ENCODE assay signal across 1 cellular context in the genomic region with DNA sequence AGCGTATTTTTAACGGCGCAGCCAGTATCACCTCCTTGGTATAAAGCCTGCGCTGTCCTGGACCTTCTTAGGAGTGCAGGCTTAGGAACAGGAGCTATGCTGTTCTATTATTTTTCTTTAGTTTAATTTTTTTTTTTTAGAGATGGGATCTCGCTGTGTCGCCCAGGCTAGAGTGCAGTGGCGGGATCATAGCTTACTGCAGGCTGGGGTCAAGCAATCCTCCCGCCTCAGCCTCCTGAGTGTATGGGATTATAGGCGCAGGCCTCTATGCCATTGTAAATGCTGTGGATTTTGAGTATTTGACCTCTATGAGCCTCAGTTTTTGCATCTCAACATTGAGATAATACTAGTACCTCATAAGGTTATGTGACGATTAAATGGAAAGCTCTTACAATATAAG.
A peak's percentile ranks its signal among the peaks of the same experiment; 100 is the strongest.
TF ChIP-seq lines count a peak whose summit lies in the region.

No MANE protein-coding gene starts in this region.

TF ChIP-seq in K562, 482 proteins besides CTCF, POLR2A, EP300 and RAD21:
- 0 out of 2 replicates have a peak, but pooled peaks have one; percentile 4 for TF ChIP-seq ARID2 (IDR thresholded peaks at IDR 0.05)
- no peak for TF ChIP-seq ZNF431 (CRISPR knock-in tag; IDR thresholded peaks at IDR 0.05)
- peak; percentile 90 for TF ChIP-seq ZNF121 (CRISPR knock-in tag; conservative IDR thresholded peaks at IDR 0.05)
- TF ChIP-seq, protein P1, sequence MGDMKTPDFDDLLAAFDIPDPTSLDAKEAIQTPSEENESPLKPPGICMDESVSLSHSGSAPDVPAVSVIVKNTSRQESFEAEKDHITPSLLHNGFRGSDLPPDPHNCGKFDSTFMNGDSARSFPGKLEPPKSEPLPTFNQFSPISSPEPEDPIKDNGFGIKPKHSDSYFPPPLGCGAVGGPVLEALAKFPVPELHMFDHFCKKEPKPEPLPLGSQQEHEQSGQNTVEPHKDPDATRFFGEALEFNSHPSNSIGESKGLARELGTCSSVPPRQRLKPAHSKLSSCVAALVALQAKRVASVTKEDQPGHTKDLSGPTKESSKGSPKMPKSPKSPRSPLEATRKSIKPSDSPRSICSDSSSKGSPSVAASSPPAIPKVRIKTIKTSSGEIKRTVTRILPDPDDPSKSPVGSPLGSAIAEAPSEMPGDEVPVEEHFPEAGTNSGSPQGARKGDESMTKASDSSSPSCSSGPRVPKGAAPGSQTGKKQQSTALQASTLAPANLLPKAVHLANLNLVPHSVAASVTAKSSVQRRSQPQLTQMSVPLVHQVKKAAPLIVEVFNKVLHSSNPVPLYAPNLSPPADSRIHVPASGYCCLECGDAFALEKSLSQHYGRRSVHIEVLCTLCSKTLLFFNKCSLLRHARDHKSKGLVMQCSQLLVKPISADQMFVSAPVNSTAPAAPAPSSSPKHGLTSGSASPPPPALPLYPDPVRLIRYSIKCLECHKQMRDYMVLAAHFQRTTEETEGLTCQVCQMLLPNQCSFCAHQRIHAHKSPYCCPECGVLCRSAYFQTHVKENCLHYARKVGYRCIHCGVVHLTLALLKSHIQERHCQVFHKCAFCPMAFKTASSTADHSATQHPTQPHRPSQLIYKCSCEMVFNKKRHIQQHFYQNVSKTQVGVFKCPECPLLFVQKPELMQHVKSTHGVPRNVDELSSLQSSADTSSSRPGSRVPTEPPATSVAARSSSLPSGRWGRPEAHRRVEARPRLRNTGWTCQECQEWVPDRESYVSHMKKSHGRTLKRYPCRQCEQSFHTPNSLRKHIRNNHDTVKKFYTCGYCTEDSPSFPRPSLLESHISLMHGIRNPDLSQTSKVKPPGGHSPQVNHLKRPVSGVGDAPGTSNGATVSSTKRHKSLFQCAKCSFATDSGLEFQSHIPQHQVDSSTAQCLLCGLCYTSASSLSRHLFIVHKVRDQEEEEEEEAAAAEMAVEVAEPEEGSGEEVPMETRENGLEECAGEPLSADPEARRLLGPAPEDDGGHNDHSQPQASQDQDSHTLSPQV (IDR thresholded peaks at IDR 0.05), result 0 out of 2 replicates have a peak, but pooled peaks have one; percentile 14
- TF ChIP-seq NRF1 (conservative IDR thresholded peaks at IDR 0.05 in 1 of 2, IDR thresholded peaks at IDR 0.05 in 1 of 2), result no peak
- no peak for TF ChIP-seq KHSRP (IDR thresholded peaks at IDR 0.05)
- TF ChIP-seq EZH2 (IDR thresholded peaks at IDR 0.05; ENCODE audit: borderline replicate concordance, low read depth, low read length), result no peak
- no peak for TF ChIP-seq SIN3A (IDR thresholded peaks at IDR 0.05; ENCODE audit: borderline replicate concordance in 2 of 2, control insufficient read depth in 1 of 2, low read depth in 2 of 2, low read length in 2 of 2)
- TF ChIP-seq, protein P2, sequence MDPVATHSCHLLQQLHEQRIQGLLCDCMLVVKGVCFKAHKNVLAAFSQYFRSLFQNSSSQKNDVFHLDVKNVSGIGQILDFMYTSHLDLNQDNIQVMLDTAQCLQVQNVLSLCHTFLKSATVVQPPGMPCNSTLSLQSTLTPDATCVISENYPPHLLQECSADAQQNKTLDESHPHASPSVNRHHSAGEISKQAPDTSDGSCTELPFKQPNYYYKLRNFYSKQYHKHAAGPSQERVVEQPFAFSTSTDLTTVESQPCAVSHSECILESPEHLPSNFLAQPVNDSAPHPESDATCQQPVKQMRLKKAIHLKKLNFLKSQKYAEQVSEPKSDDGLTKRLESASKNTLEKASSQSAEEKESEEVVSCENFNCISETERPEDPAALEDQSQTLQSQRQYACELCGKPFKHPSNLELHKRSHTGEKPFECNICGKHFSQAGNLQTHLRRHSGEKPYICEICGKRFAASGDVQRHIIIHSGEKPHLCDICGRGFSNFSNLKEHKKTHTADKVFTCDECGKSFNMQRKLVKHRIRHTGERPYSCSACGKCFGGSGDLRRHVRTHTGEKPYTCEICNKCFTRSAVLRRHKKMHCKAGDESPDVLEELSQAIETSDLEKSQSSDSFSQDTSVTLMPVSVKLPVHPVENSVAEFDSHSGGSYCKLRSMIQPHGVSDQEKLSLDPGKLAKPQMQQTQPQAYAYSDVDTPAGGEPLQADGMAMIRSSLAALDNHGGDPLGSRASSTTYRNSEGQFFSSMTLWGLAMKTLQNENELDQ (CRISPR knock-in tag; IDR thresholded peaks at IDR 0.05; ENCODE audit: borderline replicate concordance), result no peak
- TF ChIP-seq, protein P3, sequence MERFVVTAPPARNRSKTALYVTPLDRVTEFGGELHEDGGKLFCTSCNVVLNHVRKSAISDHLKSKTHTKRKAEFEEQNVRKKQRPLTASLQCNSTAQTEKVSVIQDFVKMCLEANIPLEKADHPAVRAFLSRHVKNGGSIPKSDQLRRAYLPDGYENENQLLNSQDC (CRISPR knock-in tag; IDR thresholded peaks at IDR 0.05), result no peak
- TF ChIP-seq HOXB6 (CRISPR knock-in tag; IDR thresholded peaks at IDR 0.05; ENCODE audit: borderline replicate concordance), result no peak
- TF ChIP-seq, protein P4, sequence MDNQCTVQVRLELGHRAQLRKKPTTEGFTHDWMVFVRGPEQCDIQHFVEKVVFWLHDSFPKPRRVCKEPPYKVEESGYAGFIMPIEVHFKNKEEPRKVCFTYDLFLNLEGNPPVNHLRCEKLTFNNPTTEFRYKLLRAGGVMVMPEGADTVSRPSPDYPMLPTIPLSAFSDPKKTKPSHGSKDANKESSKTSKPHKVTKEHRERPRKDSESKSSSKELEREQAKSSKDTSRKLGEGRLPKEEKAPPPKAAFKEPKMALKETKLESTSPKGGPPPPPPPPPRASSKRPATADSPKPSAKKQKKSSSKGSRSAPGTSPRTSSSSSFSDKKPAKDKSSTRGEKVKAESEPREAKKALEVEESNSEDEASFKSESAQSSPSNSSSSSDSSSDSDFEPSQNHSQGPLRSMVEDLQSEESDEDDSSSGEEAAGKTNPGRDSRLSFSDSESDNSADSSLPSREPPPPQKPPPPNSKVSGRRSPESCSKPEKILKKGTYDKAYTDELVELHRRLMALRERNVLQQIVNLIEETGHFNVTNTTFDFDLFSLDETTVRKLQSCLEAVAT (IDR thresholded peaks at IDR 0.05), result 0 out of 4 replicates have a peak, but pooled peaks have one; percentile 6 to 9
- TF ChIP-seq SMARCE1 (IDR thresholded peaks at IDR 0.05), result 0 out of 2 replicates have a peak, but pooled peaks have one; percentile 18
- no peak for TF ChIP-seq POLR3A (IDR thresholded peaks at IDR 0.05; ENCODE audit: borderline replicate concordance, extremely low read depth, insufficient read depth, insufficient read length)
- no peak for TF ChIP-seq NFRKB (IDR thresholded peaks at IDR 0.05; ENCODE audit: low read depth)
- TF ChIP-seq SMARCA5 (IDR thresholded peaks at IDR 0.05), result 0 out of 2 replicates have a peak, but pooled peaks have one; percentile 22
- TF ChIP-seq, protein P5, sequence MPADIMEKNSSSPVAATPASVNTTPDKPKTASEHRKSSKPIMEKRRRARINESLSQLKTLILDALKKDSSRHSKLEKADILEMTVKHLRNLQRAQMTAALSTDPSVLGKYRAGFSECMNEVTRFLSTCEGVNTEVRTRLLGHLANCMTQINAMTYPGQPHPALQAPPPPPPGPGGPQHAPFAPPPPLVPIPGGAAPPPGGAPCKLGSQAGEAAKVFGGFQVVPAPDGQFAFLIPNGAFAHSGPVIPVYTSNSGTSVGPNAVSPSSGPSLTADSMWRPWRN (IDR thresholded peaks at IDR 0.05; ENCODE audit: low read depth), result no peak
- no peak for TF ChIP-seq CHD4 (IDR thresholded peaks at IDR 0.05; ENCODE audit: insufficient read depth, insufficient replicate concordance, low read depth, low read length, poor library complexity, severe bottlenecking)
- no peak for TF ChIP-seq ZNF444 (CRISPR knock-in tag; IDR thresholded peaks at IDR 0.05)
- TF ChIP-seq, protein P6, sequence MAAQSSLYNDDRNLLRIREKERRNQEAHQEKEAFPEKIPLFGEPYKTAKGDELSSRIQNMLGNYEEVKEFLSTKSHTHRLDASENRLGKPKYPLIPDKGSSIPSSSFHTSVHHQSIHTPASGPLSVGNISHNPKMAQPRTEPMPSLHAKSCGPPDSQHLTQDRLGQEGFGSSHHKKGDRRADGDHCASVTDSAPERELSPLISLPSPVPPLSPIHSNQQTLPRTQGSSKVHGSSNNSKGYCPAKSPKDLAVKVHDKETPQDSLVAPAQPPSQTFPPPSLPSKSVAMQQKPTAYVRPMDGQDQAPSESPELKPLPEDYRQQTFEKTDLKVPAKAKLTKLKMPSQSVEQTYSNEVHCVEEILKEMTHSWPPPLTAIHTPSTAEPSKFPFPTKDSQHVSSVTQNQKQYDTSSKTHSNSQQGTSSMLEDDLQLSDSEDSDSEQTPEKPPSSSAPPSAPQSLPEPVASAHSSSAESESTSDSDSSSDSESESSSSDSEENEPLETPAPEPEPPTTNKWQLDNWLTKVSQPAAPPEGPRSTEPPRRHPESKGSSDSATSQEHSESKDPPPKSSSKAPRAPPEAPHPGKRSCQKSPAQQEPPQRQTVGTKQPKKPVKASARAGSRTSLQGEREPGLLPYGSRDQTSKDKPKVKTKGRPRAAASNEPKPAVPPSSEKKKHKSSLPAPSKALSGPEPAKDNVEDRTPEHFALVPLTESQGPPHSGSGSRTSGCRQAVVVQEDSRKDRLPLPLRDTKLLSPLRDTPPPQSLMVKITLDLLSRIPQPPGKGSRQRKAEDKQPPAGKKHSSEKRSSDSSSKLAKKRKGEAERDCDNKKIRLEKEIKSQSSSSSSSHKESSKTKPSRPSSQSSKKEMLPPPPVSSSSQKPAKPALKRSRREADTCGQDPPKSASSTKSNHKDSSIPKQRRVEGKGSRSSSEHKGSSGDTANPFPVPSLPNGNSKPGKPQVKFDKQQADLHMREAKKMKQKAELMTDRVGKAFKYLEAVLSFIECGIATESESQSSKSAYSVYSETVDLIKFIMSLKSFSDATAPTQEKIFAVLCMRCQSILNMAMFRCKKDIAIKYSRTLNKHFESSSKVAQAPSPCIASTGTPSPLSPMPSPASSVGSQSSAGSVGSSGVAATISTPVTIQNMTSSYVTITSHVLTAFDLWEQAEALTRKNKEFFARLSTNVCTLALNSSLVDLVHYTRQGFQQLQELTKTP (IDR thresholded peaks at IDR 0.05; ENCODE audit: low read depth in 1 of 2, partially characterized antibody in 2 of 2), result peak; percentile 9 to 23
- TF ChIP-seq CCAR2 (IDR thresholded peaks at IDR 0.05; ENCODE audit: low read depth, low read length), result no peak
- no peak for TF ChIP-seq NONO (IDR thresholded peaks at IDR 0.05; ENCODE audit: low read depth in 2 of 2, low read length in 1 of 2)
- TF ChIP-seq, protein P7, sequence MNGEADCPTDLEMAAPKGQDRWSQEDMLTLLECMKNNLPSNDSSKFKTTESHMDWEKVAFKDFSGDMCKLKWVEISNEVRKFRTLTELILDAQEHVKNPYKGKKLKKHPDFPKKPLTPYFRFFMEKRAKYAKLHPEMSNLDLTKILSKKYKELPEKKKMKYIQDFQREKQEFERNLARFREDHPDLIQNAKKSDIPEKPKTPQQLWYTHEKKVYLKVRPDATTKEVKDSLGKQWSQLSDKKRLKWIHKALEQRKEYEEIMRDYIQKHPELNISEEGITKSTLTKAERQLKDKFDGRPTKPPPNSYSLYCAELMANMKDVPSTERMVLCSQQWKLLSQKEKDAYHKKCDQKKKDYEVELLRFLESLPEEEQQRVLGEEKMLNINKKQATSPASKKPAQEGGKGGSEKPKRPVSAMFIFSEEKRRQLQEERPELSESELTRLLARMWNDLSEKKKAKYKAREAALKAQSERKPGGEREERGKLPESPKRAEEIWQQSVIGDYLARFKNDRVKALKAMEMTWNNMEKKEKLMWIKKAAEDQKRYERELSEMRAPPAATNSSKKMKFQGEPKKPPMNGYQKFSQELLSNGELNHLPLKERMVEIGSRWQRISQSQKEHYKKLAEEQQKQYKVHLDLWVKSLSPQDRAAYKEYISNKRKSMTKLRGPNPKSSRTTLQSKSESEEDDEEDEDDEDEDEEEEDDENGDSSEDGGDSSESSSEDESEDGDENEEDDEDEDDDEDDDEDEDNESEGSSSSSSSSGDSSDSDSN (IDR thresholded peaks at IDR 0.05; ENCODE audit: borderline replicate concordance in 1 of 2, low read depth in 2 of 2, low read length in 2 of 2), result no peak
- TF ChIP-seq ILK (tag; IDR thresholded peaks at IDR 0.05; ENCODE audit: borderline replicate concordance, low read depth), result no peak
- TF ChIP-seq ZZZ3 (IDR thresholded peaks at IDR 0.05), result no peak
- TF ChIP-seq, protein P8, sequence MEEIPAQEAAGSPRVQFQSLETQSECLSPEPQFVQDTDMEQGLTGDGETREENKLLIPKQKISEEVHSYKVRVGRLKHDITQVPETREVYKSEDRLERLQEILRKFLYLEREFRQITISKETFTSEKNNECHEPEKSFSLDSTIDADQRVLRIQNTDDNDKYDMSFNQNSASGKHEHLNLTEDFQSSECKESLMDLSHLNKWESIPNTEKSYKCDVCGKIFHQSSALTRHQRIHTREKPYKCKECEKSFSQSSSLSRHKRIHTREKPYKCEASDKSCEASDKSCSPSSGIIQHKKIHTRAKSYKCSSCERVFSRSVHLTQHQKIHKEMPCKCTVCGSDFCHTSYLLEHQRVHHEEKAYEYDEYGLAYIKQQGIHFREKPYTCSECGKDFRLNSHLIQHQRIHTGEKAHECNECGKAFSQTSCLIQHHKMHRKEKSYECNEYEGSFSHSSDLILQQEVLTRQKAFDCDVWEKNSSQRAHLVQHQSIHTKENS (CRISPR knock-in tag; IDR thresholded peaks at IDR 0.05), result no peak
- 0 out of 2 replicates have a peak, but pooled peaks have one; percentile 9 for TF ChIP-seq GTF2E2 (tag; IDR thresholded peaks at IDR 0.05)
- TF ChIP-seq ZNF140 (CRISPR knock-in tag; IDR thresholded peaks at IDR 0.05), result no peak
- TF ChIP-seq POLR2AphosphoS2 (IDR thresholded peaks at IDR 0.05; ENCODE audit: low read length), result no peak
- no peak for TF ChIP-seq FUS (optimal IDR thresholded peaks at IDR 0.05; ENCODE audit: low read depth, low read length)
- TF ChIP-seq, protein P9, sequence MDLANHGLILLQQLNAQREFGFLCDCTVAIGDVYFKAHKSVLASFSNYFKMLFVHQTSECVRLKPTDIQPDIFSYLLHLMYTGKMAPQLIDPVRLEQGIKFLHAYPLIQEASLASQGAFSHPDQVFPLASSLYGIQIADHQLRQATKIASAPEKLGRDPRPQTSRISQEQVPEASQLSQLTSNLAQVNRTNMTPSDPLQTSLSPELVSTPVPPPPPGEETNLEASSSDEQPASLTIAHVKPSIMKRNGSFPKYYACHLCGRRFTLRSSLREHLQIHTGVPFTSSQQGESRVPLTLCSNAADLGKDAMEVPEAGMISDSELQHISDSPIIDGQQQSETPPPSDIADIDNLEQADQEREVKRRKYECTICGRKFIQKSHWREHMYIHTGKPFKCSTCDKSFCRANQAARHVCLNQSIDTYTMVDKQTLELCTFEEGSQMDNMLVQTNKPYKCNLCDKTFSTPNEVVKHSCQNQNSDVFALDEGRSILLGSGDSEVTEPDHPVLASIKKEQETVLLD (IDR thresholded peaks at IDR 0.05), result 0 out of 2 replicates have a peak, but pooled peaks have one; percentile 20
- no peak for TF ChIP-seq MXI1 (IDR thresholded peaks at IDR 0.05; ENCODE audit: low read depth, low read length)
- TF ChIP-seq ZNF263 (CRISPR knock-in tag; IDR thresholded peaks at IDR 0.05; ENCODE audit: borderline replicate concordance), result 0 out of 2 replicates have a peak, but pooled peaks have one; percentile 28
- TF ChIP-seq KLF16 (IDR thresholded peaks at IDR 0.05), result no peak
- TF ChIP-seq TRIM24 (IDR thresholded peaks at IDR 0.05), result peak in 1 of 2 experiments; percentile 26; a peak in 1 of 4 replicates
- peak; percentile 31; the same call in 1 of the 2 replicates for TF ChIP-seq BCOR (IDR thresholded peaks at IDR 0.05)
